ENCODE assay signal across 30 cellular contexts in genomic region chr20:53364617-53365016, GRCh38.
"Had no signal": no experiment of that assay in that cellular context is flagged by ENCODE, and none has a peak within 500 bp of the region (broad histone marks: within the 10 kb centered on the region; RNA-seq: fewer than 3 reads in every experiment).

No MANE protein-coding gene starts in this region.

- H3K36me3 ChIP-seq: breast epithelium, esophagus squamous epithelium, left lung, lower lobe of right lung, ovary, spleen, thoracic aorta had no signal

- H3K9me3 ChIP-seq: breast epithelium, esophagus squamous epithelium, left lung, lower lobe of right lung, ovary, psoas muscle, spleen, thoracic aorta had no signal

- FAIRE-seq: colon, frontal cortex, islet of Langerhans, urothelium cell line had no signal

- DNase-seq: activated CD4-positive, alpha-beta memory T cell treated with anti-CD3 and anti-CD28 coated beads, Interleukin-2, amount 10 ng/mL, durations not matched to agents 7 days and 5 days; activated CD4-positive, alpha-beta T cell treated with anti-CD3 and anti-CD28 coated beads, Interleukin-2, amount 10 ng/mL, durations not matched to agents 7 days and 5 days; activated CD4-positive, CD25-positive, alpha-beta regulatory T cell treated with anti-CD3 and anti-CD28 coated beads, Interleukin-2, amount 50 U/mL, for 72 hours; activated gamma-delta T cell treated with Interleukin-2 at 50 U/mL for 16 hours; activated T-cell treated with anti-CD3 and anti-CD28 coated beads, Interleukin-2, amount 50 U/mL, for 4 hours; central memory CD4-positive, alpha-beta T cell; dermis blood vessel endothelial cell; effector CD4-positive, alpha-beta T cell; esophagus squamous epithelium; glutamatergic neuron; left lung; lower lobe of right lung; naive thymus-derived CD4-positive, alpha-beta T cell; ovary; psoas muscle; right cardiac atrium; spleen; stimulated activated CD4-positive, alpha-beta T cell treated with anti-CD3 and anti-CD28 coated beads, Interleukin-2, amount 100 ng/mL, for 48 hours; stimulated activated naive CD8-positive, alpha-beta T cell treated with anti-CD3 and anti-CD28 coated beads, Interleukin-15, Interleukin-2, amounts not matched to agents 100 U/mL and 50 U/mL, for 24 hours; T-helper 17 cell; T1000; trophoblast cell had no signal

- H3K27ac ChIP-seq: breast epithelium, esophagus squamous epithelium, left lung, lower lobe of right lung, ovary, psoas muscle, spleen, thoracic aorta had no signal

- H3K4me3 ChIP-seq: breast epithelium, esophagus squamous epithelium, left lung, lower lobe of right lung, ovary, psoas muscle, spleen, thoracic aorta had no signal

- ATAC-seq: activated naive CD4-positive, alpha-beta T cell treated with anti-CD3 and anti-CD28 coated beads, Interleukin-2, amount 50 U/mL, for 72 hours; activated T-cell treated with anti-CD3 and anti-CD28 coated beads, Interleukin-2, amount 50 U/mL, for 4 hours; activated T-helper 17 cell treated with anti-CD3 and anti-CD28 coated beads, Interleukin-2, amount 50 U/mL, for 72 hours; left lung; lower lobe of right lung; naive thymus-derived CD4-positive, alpha-beta T cell; psoas muscle; right cardiac atrium; stimulated activated naive CD8-positive, alpha-beta T cell treated with anti-CD3 and anti-CD28 coated beads, Interleukin-15, Interleukin-2, amounts not matched to agents 100 U/mL and 50 U/mL, for 24 hours; T-helper 17 cell had no signal

- H3K27me3 ChIP-seq: breast epithelium, esophagus squamous epithelium, left lung, ovary, spleen had no signal

- H3K4me1 ChIP-seq: breast epithelium, left lung, lower lobe of right lung, psoas muscle, spleen had no signal
